Comparison of ENCODE assay signal across 16 cellular contexts in the genomic region with DNA sequence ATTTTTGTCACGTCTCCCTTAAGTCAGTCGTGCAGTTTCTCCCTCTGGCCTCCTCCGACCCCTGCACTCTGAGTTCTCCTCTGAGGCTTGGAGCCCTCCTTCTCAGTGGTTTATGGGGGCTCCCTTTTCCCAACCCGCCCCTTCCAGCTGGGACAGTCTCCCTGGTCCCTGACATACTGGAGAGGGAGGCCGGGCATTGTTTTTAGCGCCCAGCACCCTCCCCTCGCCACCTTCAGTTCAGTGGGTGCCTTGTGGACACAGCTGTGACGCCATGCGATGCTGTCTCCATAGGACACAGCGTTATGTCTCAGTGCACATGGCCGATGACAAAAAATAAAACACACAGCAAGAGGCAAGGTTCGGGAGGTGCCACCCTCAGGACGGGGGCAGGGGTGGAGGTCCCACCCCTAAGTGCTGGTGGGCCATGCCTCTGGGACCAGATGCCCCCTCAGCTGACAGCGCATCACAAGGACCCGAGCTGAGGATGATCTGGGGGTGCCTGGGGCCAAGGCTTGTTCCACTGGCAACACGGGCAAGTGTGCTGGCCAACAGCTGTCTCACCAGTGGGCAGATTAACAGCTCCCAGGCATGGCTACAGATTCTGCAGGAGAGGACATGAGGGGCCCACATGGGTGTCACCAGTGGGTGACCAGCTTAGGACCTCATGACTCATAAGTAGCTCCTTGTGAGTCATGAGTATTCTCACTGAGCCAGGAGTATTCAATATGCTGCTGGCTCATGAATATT.
DNase-seq lines count a peak whose midpoint lies in the region; ATAC-seq and TF ChIP-seq lines count a peak whose summit lies in the region.
"Had no signal": no experiment of that assay in that cellular context is flagged by ENCODE, and none has a peak within 500 bp of the region (broad histone marks: within the 10 kb centered on the region; RNA-seq: fewer than 3 reads in every experiment).

No MANE protein-coding gene starts in this region.

- CTCF ChIA-PET in mammary epithelial cell (lab: Charles Lee; ENCODE audit: low non-redundant PET), result no interaction called here

- no TSS peak for BruUV-seq in mammary epithelial cell (replicated peaks; lab: Mats Ljungman, UMichigan)

- DNase-seq in AG08395 (ENCODE audit: low spot score), result peak; percentile 88
- peak; percentile 7 for DNase-seq in HS-27A (ENCODE audit: low read depth)
- DNase-seq in mammary epithelial cell, result peak; percentile 67
- peak in 2 of 3 donors; percentile 34 to 42 for DNase-seq in right lobe of liver
- no peak for DNase-seq in NCI-H1436 treated with DMSO at 0.1 percent for 48 hours (lab: John Stamatoyannopoulos, UW)
- no peak for DNase-seq in DMS 273 (lab: John Stamatoyannopoulos, UW; ENCODE audit: unreplicated experiment)
- DNase-seq: activated CD4-positive, CD25-positive, alpha-beta regulatory T cell treated with anti-CD3 and anti-CD28 coated beads, Interleukin-2, amount 50 U/mL, for 72 hours; heart right ventricle; NCI-H1048; NCI-H524 had no signal

- H3K27ac ChIP-seq in mammary epithelial cell (ENCODE audit: insufficient read depth, low read depth, low read length), result no peak overlapping the region
- H3K27ac ChIP-seq in right lobe of liver, result no peak overlapping the region
- H3K27ac ChIP-seq: BLaER1 treated with 17β-estradiol and CSF1 and Interleukin-3, amounts not matched to agents 10 nM and 100 nM; heart right ventricle; pancreas; SJSA1 had no signal

- WGBS in mammary epithelial cell (ENCODE audit: low coverage, missing lambda C conversion rate), result 100% methylated on average over 11 of the region's 16 CpGs
- 60% methylated on average over 12 of the region's 16 CpGs for WGBS in right lobe of liver (ENCODE audit: insufficient coverage, low coverage, low lambda C conversion rate, missing lambda C conversion rate)

- dilution Hi-C loops in mammary epithelial cell (cut with HindIII; ENCODE audit: low sequenced_read_pairs), result no loop called here

- peaks cover 18% of the 10 kb centered on the region for H3K4me1 ChIP-seq in mammary epithelial cell (ENCODE audit: insufficient read depth, low read length)
- H3K4me1 ChIP-seq in right lobe of liver, result no peaks in the 10 kb centered on the region
- H3K4me1 ChIP-seq: HAP-1, heart right ventricle, pancreas, SJSA1 had no signal

- no peaks in the 10 kb centered on the region for H4K20me1 ChIP-seq in mammary epithelial cell (ENCODE audit: insufficient read depth, low read length)

- in situ Hi-C loops in mammary epithelial cell (cut with MboI; ENCODE audit: low sequenced_read_pairs in 2 of 2), result no loop called here

- ATAC-seq in right lobe of liver, result no peak
- no peak for ATAC-seq in GM21723 (IDR thresholded peaks at IDR 0.05; ENCODE audit: unreplicated experiment)
- ATAC-seq in GM18873 (IDR thresholded peaks at IDR 0.05; ENCODE audit: low FRiP score, unreplicated experiment), result no peak

- no peak for TF ChIP-seq CTCF in mammary epithelial cell (conservative IDR thresholded peaks at IDR 0.05 in 1 of 2, IDR thresholded peaks at IDR 0.05 in 1 of 2; ENCODE audit: extremely low read depth in 1 of 2, insufficient read depth in 1 of 2, low read depth in 1 of 2, low read length in 2 of 2)
- no peak for TF ChIP-seq CTCF in right lobe of liver (IDR thresholded peaks at IDR 0.05)

- H3K9ac ChIP-seq in mammary epithelial cell (ENCODE audit: insufficient read depth, low read length), result no peak overlapping the region
- H3K9ac ChIP-seq: BLaER1 treated with 17β-estradiol and CSF1 and Interleukin-3, amounts not matched to agents 10 nM and 100 nM had no signal

- H2AFZ ChIP-seq in mammary epithelial cell (ENCODE audit: low read depth, low read length), result no peak overlapping the region

- intact Hi-C loops in mammary epithelial cell (cut with micrococcal nuclease), result no loop called here
- intact Hi-C loops in right lobe of liver (cut with DNase I), result no loop called here

- H3K9me3 ChIP-seq in mammary epithelial cell (replicated peaks; ENCODE audit: insufficient read depth, low read length) (no peaks in the 10 kb centered on the region), right lobe of liver (no peaks in the 10 kb centered on the region)
- H3K9me3 ChIP-seq: HAP-1, pancreas, SJSA1 had no signal

- no peak for TF ChIP-seq POLR2A in right lobe of liver (IDR thresholded peaks at IDR 0.05)

- H3K4me3 ChIP-seq in mammary epithelial cell (replicated peaks in 1 of 3; ENCODE audit: insufficient read depth in 1 of 3, low read depth in 2 of 3, low read length in 3 of 3) (no peak overlapping the region), right lobe of liver (no peak overlapping the region)
- H3K4me3 ChIP-seq: BLaER1 treated with 17β-estradiol and CSF1 and Interleukin-3, amounts not matched to agents 10 nM and 100 nM; HAP-1; heart right ventricle; pancreas; SJSA1 had no signal

- no peaks in the 10 kb centered on the region for H3K36me3 ChIP-seq in mammary epithelial cell (ENCODE audit: insufficient read depth, low read length)
- no peaks in the 10 kb centered on the region for H3K36me3 ChIP-seq in right lobe of liver
- H3K36me3 ChIP-seq: BLaER1 treated with 17β-estradiol and CSF1 and Interleukin-3, amounts not matched to agents 10 nM and 100 nM; HAP-1; heart right ventricle; pancreas; SJSA1 had no signal

- H3K4me2 ChIP-seq in mammary epithelial cell (ENCODE audit: insufficient read depth, low read depth, low read length), result no peak overlapping the region

- H3K79me2 ChIP-seq in mammary epithelial cell (ENCODE audit: insufficient read depth, low read length), result no peaks in the 10 kb centered on the region

- no peaks in the 10 kb centered on the region for H3K27me3 ChIP-seq in mammary epithelial cell (ENCODE audit: insufficient read depth, low read length)
- H3K27me3 ChIP-seq in right lobe of liver, result no peaks in the 10 kb centered on the region
- H3K27me3 ChIP-seq: pancreas had no signal

Comparison
In these comparisons a context has a peak if more than half of its experiments do, and no peak if none do; other contexts are left out.
1. DNase-seq: peak in AG08395 (single experiment), HS-27A (single experiment), mammary epithelial cell (single experiment) and right lobe of liver (2 of 3); none in NCI-H1436 treated with DMSO at 0.1 percent for 48 hours (single experiment) and DMS 273 (single experiment).